In the genomic region with DNA sequence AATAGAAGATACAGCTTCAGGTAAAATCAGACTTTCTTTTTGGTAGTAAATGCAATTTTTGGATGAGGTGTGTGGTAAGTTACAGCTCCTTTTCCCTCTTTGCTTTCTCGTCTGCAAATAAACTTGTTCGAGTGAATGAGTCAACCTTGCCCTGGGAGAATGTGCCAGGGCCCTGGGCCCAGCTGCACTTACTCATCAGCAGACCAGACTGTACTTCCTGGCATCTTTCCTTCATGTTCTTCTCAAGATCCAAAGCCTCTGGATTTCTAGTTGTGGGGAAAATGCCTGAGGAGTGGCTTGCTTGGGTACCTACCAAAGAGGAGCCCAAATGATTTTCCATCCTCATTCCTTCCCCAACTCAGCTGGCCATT, we compare ENCODE assay signal across 10 cellular contexts. TPM values are rescaled to one million over a fixed set of nuclear protein-coding genes. Genes with fewer than 3 reads are reported as not detected.
DNase-seq lines count a peak whose midpoint lies in the region; ATAC-seq and TF ChIP-seq lines count a peak whose summit lies in the region.
"Had no signal": no experiment of that assay in that cellular context is flagged by ENCODE, and none has a peak within 500 bp of the region (broad histone marks: within the 10 kb centered on the region; RNA-seq: fewer than 3 reads in every experiment).

No MANE protein-coding gene starts in this region.

- H3K27me3 ChIP-seq in thoracic aorta (replicated peaks; ENCODE audit: insufficient read depth): no peaks in the 10 kb centered on the region

- POLR2A ChIA-PET in HEK293 (lab: Yijun Ruan, JAX): interaction anchor here (1.4 kb wide), 1 partner anchor 71 kb away, joined by 3 read pairs; a partner anchor contains a TSS

- in situ Hi-C loops in astrocyte of the spinal cord (cut with HindIII; ENCODE audit: low sequenced_read_pairs): no loop called here

- DNase-seq in astrocyte of the spinal cord (ENCODE audit: low read depth, low spot score) (peak; percentile 82), kidney glomerular epithelial cell (lab: John Stamatoyannopoulos, UW) (peak; percentile 74), thoracic aorta (ENCODE audit: low spot score) (peak; percentile 57), NCI-H748 (lab: John Stamatoyannopoulos, UW; ENCODE audit: unreplicated experiment) (no peak)
- DNase-seq: stimulated activated CD4-positive, alpha-beta T cell treated with anti-CD3 and anti-CD28 coated beads, Interleukin-4, amount 100 ng/mL, for 1 hour had no signal

- ATAC-seq in thoracic aorta (ENCODE audit: insufficient number of reproducible peaks, low FRiP score, low read depth) (peak; percentile 75), HG03280 (IDR thresholded peaks at IDR 0.05; ENCODE audit: unreplicated experiment) (no peak), GM21526 (IDR thresholded peaks at IDR 0.05; ENCODE audit: low FRiP score, unreplicated experiment) (no peak), GM21825 (IDR thresholded peaks at IDR 0.05; ENCODE audit: unreplicated experiment) (no peak)

- H3K36me3 ChIP-seq in HEK293 (ENCODE audit: control insufficient read depth in 2 of 2, insufficient read depth in 1 of 2, low read length in 2 of 2) (no peaks in the 10 kb centered on the region; a peak in 1 of 3 replicates), thoracic aorta (no peaks in the 10 kb centered on the region)

- CTCF ChIA-PET in HEK293 (lab: Yijun Ruan, JAX): interaction anchor here (0.6 to 0.7 kb wide), 4 partner anchors 10 to 105 kb away, joined by 3 to 5 read pairs (median 5); no protein-coding TSS in a partner anchor

- H3K4me3 ChIP-seq in HEK293 (ENCODE audit: low read depth, low read length): no peak overlapping the region
- H3K4me3 ChIP-seq in astrocyte of the spinal cord (ENCODE audit: low read depth, low read length): no peak overlapping the region
- peak overlapping the region; percentile 18 for H3K4me3 ChIP-seq in thoracic aorta

- TF ChIP-seq CTCF in HEK293 (tag by site-specific recombination; IDR thresholded peaks at IDR 0.05) (no peak), astrocyte of the spinal cord (IDR thresholded peaks at IDR 0.05; ENCODE audit: low read depth, low read length) (no peak), thoracic aorta (IDR thresholded peaks at IDR 0.05) (no peak)

- H3K4me1 ChIP-seq in HEK293 (ENCODE audit: control insufficient read depth, insufficient read depth, low read length) (no peaks in the 10 kb centered on the region; the same call in 1 of the 2 replicates), thoracic aorta (ENCODE audit: control insufficient read depth in 1 of 2, low read depth in 2 of 2) (peaks cover 36 to 51% of the 10 kb centered on the region in 2 donors)

- H3K9me3 ChIP-seq in HEK293 (ENCODE audit: control insufficient read depth, insufficient read depth, low read depth, low read length): no peaks in the 10 kb centered on the region
- no peaks in the 10 kb centered on the region for H3K9me3 ChIP-seq in thoracic aorta

- H3K27ac ChIP-seq in HEK293 (ENCODE audit: extremely low read depth, low read depth, low read length) (no peak overlapping the region), thoracic aorta (peak overlapping the region; percentile 73 to 82)

TF ChIP-seq in HEK293, 187 proteins besides CTCF, POLR2A, EP300 and RAD21:
- TF ChIP-seq ZBTB20 (tag by site-specific recombination; IDR thresholded peaks at IDR 0.05) (peak; percentile 37; the same call in 1 of the 2 replicates), ZNF221 (tag by site-specific recombination; IDR thresholded peaks at IDR 0.05; ENCODE audit: borderline replicate concordance) (no peak)

RNA-seq across cellular contexts. Expression of a gene that starts 5.4 kb away (rescaled TPM):
- not detected for total RNA-seq in thoracic aorta
- total RNA-seq: frontal cortex had no signal

RNA-seq across cellular contexts. Expression of a gene that starts 44.2 kb away (rescaled TPM):
- total RNA-seq in thoracic aorta: 100 to 1,000 TPM; 117 to 146 TPM

RNA-seq across cellular contexts. Expression of a gene that starts 50.8 kb away (rescaled TPM):
- total RNA-seq in thoracic aorta: 1 to 10 TPM in 1 of 2 donors, under 1 TPM in 1; 0.68 to 2.8 TPM
